Comparison of ENCODE assay signal across 15 cellular contexts in genomic region chr1:201397675-201398074, GRCh38. TPM values are rescaled to one million over a fixed set of nuclear protein-coding genes. Genes with fewer than 3 reads are reported as not detected.
A peak's percentile ranks its signal among the peaks of the same experiment; 100 is the strongest.
DNase-seq lines count a peak whose midpoint lies in the region; ATAC-seq, FAIRE-seq and TF ChIP-seq lines count a peak whose summit lies in the region.
"Had no signal": no experiment of that assay in that cellular context is flagged by ENCODE, and none has a peak within 500 bp of the region (broad histone marks: within the 10 kb centered on the region; RNA-seq: fewer than 3 reads in every experiment).

No MANE protein-coding gene starts in this region.

- H4K20me1 ChIP-seq in BLaER1 treated with 17β-estradiol and CSF1 and Interleukin-3, amounts not matched to agents 10 nM and 100 nM, result no peaks in the 10 kb centered on the region; a peak in 2 of 22 replicates
- H4K20me1 ChIP-seq in neural progenitor cell (ENCODE audit: low read depth) (no peaks in the 10 kb centered on the region), osteoblast (ENCODE audit: insufficient read depth, low read length) (no peaks in the 10 kb centered on the region)

- no peaks in the 10 kb centered on the region for H3K27me3 ChIP-seq in BLaER1 treated with 17β-estradiol and CSF1 and Interleukin-3, amounts not matched to agents 10 nM and 100 nM
- no peaks in the 10 kb centered on the region for H3K27me3 ChIP-seq in RWPE2 (ENCODE audit: insufficient read depth, poor library complexity, severe bottlenecking)
- no peaks in the 10 kb centered on the region for H3K27me3 ChIP-seq in foreskin keratinocyte
- H3K27me3 ChIP-seq in neural progenitor cell, result peaks cover 54% of the 10 kb centered on the region
- H3K27me3 ChIP-seq in osteoblast (ENCODE audit: insufficient read depth, low read length), result peaks cover 61% of the 10 kb centered on the region

- no peak overlapping the region for H2AFZ ChIP-seq in neural progenitor cell (replicated peaks)
- no peak overlapping the region for H2AFZ ChIP-seq in osteoblast (ENCODE audit: low read length)

- H3K79me2 ChIP-seq in neural progenitor cell (ENCODE audit: low read depth) (no peaks in the 10 kb centered on the region), osteoblast (ENCODE audit: insufficient read depth, low read length) (no peaks in the 10 kb centered on the region)

- no peak overlapping the region for H3K27ac ChIP-seq in BLaER1 treated with 17β-estradiol and CSF1 and Interleukin-3, amounts not matched to agents 10 nM and 100 nM
- peak overlapping the region; percentile 93 for H3K27ac ChIP-seq in RWPE2 (ENCODE audit: poor library complexity, severe bottlenecking)
- peak overlapping the region; percentile 65 for H3K27ac ChIP-seq in foreskin keratinocyte
- no peak overlapping the region for H3K27ac ChIP-seq in neural progenitor cell
- no peak overlapping the region for H3K27ac ChIP-seq in osteoblast (ENCODE audit: low read depth, low read length)

- H3K27me3 Mint-ChIP-seq in neural progenitor cell (ENCODE audit: insufficient read depth, low read depth), result peaks cover 38% of the 10 kb centered on the region

- peaks cover 3% of the 10 kb centered on the region for H3K4me1 Mint-ChIP-seq in neural progenitor cell
- H3K4me1 Mint-ChIP-seq: activated CD4-positive, alpha-beta T cell treated with anti-CD3 and anti-CD28 coated beads, Interleukin-2, amount 10 ng/mL, durations not matched to agents 7 days and 5 days; natural killer cell had no signal

- no peaks in the 10 kb centered on the region for H3K36me3 ChIP-seq in BLaER1 treated with 17β-estradiol and CSF1 and Interleukin-3, amounts not matched to agents 10 nM and 100 nM
- H3K36me3 ChIP-seq in RWPE2 (ENCODE audit: low read depth) (peaks cover 21% of the 10 kb centered on the region), neural progenitor cell (no peaks in the 10 kb centered on the region), osteoblast (ENCODE audit: insufficient read depth, low read length) (no peaks in the 10 kb centered on the region)

- H3F3A ChIP-seq in neural progenitor cell (ENCODE audit: low read depth), result no peaks in the 10 kb centered on the region

- H3K4me1 ChIP-seq in BLaER1 treated with 17β-estradiol and CSF1 and Interleukin-3, amounts not matched to agents 10 nM and 100 nM, result peaks cover 0 to 59% (median 32%) of the 10 kb centered on the region in 10 experiments; a peak in 15 of 20 replicates
- H3K4me1 ChIP-seq in RWPE2 (ENCODE audit: insufficient read depth, poor library complexity, severe bottlenecking) (peaks cover 22% of the 10 kb centered on the region), foreskin keratinocyte (peaks cover 30% of the 10 kb centered on the region), neural progenitor cell (peaks cover 9% of the 10 kb centered on the region), osteoblast (ENCODE audit: insufficient read depth, low read length) (no peaks in the 10 kb centered on the region)

- FAIRE-seq in H54 (lab: Jason Lieb, UNC), result no peak

- TF ChIP-seq POLR2A in H54 (IDR thresholded peaks at IDR 0.05; ENCODE audit: low read depth, low read length), result no peak

- peak overlapping the region; percentile 18 for H3K4me3 Mint-ChIP-seq in neural progenitor cell
- H3K4me3 Mint-ChIP-seq: activated CD4-positive, alpha-beta T cell treated with anti-CD3 and anti-CD28 coated beads, Interleukin-2, amount 10 ng/mL, durations not matched to agents 7 days and 5 days; activated T-cell treated with anti-CD3 and anti-CD28 coated beads, Interleukin-2, amount 50 U/mL, for 72 hours; natural killer cell had no signal

- no peak overlapping the region for H3K27ac Mint-ChIP-seq in neural progenitor cell
- H3K27ac Mint-ChIP-seq: activated CD4-positive, alpha-beta T cell treated with anti-CD3 and anti-CD28 coated beads, Interleukin-2, amount 10 ng/mL, durations not matched to agents 7 days and 5 days; activated T-cell treated with anti-CD3 and anti-CD28 coated beads, Interleukin-2, amount 50 U/mL, for 72 hours; natural killer cell had no signal

- no peak overlapping the region for H3K4me3 ChIP-seq in BLaER1 treated with 17β-estradiol and CSF1 and Interleukin-3, amounts not matched to agents 10 nM and 100 nM
- H3K4me3 ChIP-seq in RWPE2 (ENCODE audit: severe bottlenecking) (peak overlapping the region; percentile 72), neural progenitor cell (no peak overlapping the region), osteoblast (ENCODE audit: insufficient read depth, low read length) (no peak overlapping the region)

- TF ChIP-seq CTCF in RWPE2 (IDR thresholded peaks at IDR 0.05; ENCODE audit: poor library complexity, severe bottlenecking) (no peak), foreskin keratinocyte (conservative IDR thresholded peaks at IDR 0.05) (no peak), neural progenitor cell (IDR thresholded peaks at IDR 0.05) (no peak), osteoblast (IDR thresholded peaks at IDR 0.05; ENCODE audit: extremely low read depth, low read depth, low read length) (no peak)

- DNase-seq in RWPE2 (ENCODE audit: low spot score) (no peak), foreskin keratinocyte (peak; percentile 70 to 84), neural progenitor cell (ENCODE audit: low spot score) (no peak), osteoblast (ENCODE audit: insufficient read length, low spot score, missing footprints) (no peak), H54 (ENCODE audit: insufficient read length, low spot score) (no peak), HPDE6-E6E7 (ENCODE audit: extremely low spot score) (no peak)
- DNase-seq: activated CD4-positive, alpha-beta T cell treated with anti-CD3 and anti-CD28 coated beads, Interleukin-2, amount 10 ng/mL, durations not matched to agents 7 days and 5 days; activated T-cell treated with anti-CD3 and anti-CD28 coated beads, Interleukin-2, amount 50 U/mL, for 72 hours; amniotic stem cell; foreskin fibroblast; natural killer cell; substantia nigra had no signal

- no peak overlapping the region for H3K9ac ChIP-seq in BLaER1 treated with 17β-estradiol and CSF1 and Interleukin-3, amounts not matched to agents 10 nM and 100 nM
- no peak overlapping the region for H3K9ac ChIP-seq in neural progenitor cell

- H3K9me3 ChIP-seq in BLaER1 treated with 17β-estradiol and CSF1 and Interleukin-3, amounts not matched to agents 10 nM and 100 nM (replicated peaks in 1 of 11), result no peaks in the 10 kb centered on the region
- H3K9me3 ChIP-seq in RWPE2 (ENCODE audit: severe bottlenecking) (no peaks in the 10 kb centered on the region), neural progenitor cell (ENCODE audit: low read depth) (no peaks in the 10 kb centered on the region), osteoblast (ENCODE audit: low read depth, low read length) (no peaks in the 10 kb centered on the region)

- no peaks in the 10 kb centered on the region for H3K9me3 Mint-ChIP-seq in neural progenitor cell
- H3K9me3 Mint-ChIP-seq: activated CD4-positive, alpha-beta T cell treated with anti-CD3 and anti-CD28 coated beads, Interleukin-2, amount 10 ng/mL, durations not matched to agents 7 days and 5 days; activated T-cell treated with anti-CD3 and anti-CD28 coated beads, Interleukin-2, amount 50 U/mL, for 72 hours; natural killer cell had no signal

- H3K4me2 ChIP-seq in BLaER1 treated with 17β-estradiol and CSF1 and Interleukin-3, amounts not matched to agents 10 nM and 100 nM, result peak overlapping the region in 6 of 11 experiments; percentile 29 to 56 (median 46); a peak in 9 of 22 replicates
- H3K4me2 ChIP-seq in neural progenitor cell (no peak overlapping the region), osteoblast (ENCODE audit: insufficient read depth, low read length) (no peak overlapping the region)

- ATAC-seq in RWPE2 (ENCODE audit: low read depth), result peak; percentile 43
- ATAC-seq in foreskin keratinocyte, result peak; percentile 54
- ATAC-seq in HG02884 (IDR thresholded peaks at IDR 0.05; ENCODE audit: unreplicated experiment), result no peak
- ATAC-seq: activated T-cell treated with anti-CD3 and anti-CD28 coated beads, Interleukin-2, amount 50 U/mL, for 72 hours; natural killer cell had no signal

- no peaks in the 10 kb centered on the region for H3K36me3 Mint-ChIP-seq in neural progenitor cell
- H3K36me3 Mint-ChIP-seq: natural killer cell had no signal

RNA-seq across cellular contexts. Expression of gene LAD1, which starts 1.4 kb away (rescaled TPM):
- total RNA-seq in foreskin keratinocyte (233 and 240 TPM in 2 replicates), neural progenitor cell (ENCODE audit: low replicate concordance) (0.34 TPM in 1 of 2 replicates, not detected in the other), osteoblast (not detected in 2 replicates)
- polyA plus RNA-seq in foreskin keratinocyte, result 251 and 256 TPM in 2 replicates
- total RNA-seq: activated CD4-positive, alpha-beta T cell treated with anti-CD3 and anti-CD28 coated beads, Interleukin-2, amount 10 ng/mL, durations not matched to agents 7 days and 5 days; activated T-cell treated with anti-CD3 and anti-CD28 coated beads, Interleukin-2, amount 50 U/mL, for 72 hours; T-helper 2 cell treated with Interferon-gamma antibody and Interleukin-4, amounts not matched to agents 100 ng/mL and 5 ng/mL, for 36 hours had no signal

RNA-seq across cellular contexts. Expression of gene TNNT2, which starts 20.2 kb away (rescaled TPM):
- total RNA-seq in foreskin keratinocyte (0.11 and 0.17 TPM in 2 replicates), neural progenitor cell (ENCODE audit: low replicate concordance) (3.1 and 13.2 TPM in 2 replicates), osteoblast (not detected in 2 replicates)
- 0.20 TPM in 1 of 2 replicates, not detected in the other for polyA plus RNA-seq in foreskin keratinocyte
- total RNA-seq: activated CD4-positive, alpha-beta T cell treated with anti-CD3 and anti-CD28 coated beads, Interleukin-2, amount 10 ng/mL, durations not matched to agents 7 days and 5 days; activated T-cell treated with anti-CD3 and anti-CD28 coated beads, Interleukin-2, amount 50 U/mL, for 72 hours; natural killer cell; T-helper 2 cell treated with Interferon-gamma antibody and Interleukin-4, amounts not matched to agents 100 ng/mL and 5 ng/mL, for 36 hours had no signal

RNA-seq across cellular contexts. Expression of gene TNNI1, which starts 23.9 kb away (rescaled TPM):
- total RNA-seq in foreskin keratinocyte, result not detected in 2 replicates
- polyA plus RNA-seq in foreskin keratinocyte, result not detected in 2 replicates
- total RNA-seq in neural progenitor cell (ENCODE audit: low replicate concordance), result 0.43 and 1.3 TPM in 2 replicates
- not detected in 2 replicates for total RNA-seq in osteoblast
- total RNA-seq: activated CD4-positive, alpha-beta T cell treated with anti-CD3 and anti-CD28 coated beads, Interleukin-2, amount 10 ng/mL, durations not matched to agents 7 days and 5 days; activated T-cell treated with anti-CD3 and anti-CD28 coated beads, Interleukin-2, amount 50 U/mL, for 72 hours; T-helper 2 cell treated with Interferon-gamma antibody and Interleukin-4, amounts not matched to agents 100 ng/mL and 5 ng/mL, for 36 hours had no signal

Comparison
In these comparisons a context has a peak if more than half of its experiments do, and no peak if none do; other contexts are left out.
1. H3K27ac ChIP-seq: peak in RWPE2 (single experiment) and foreskin keratinocyte (single experiment); none in BLaER1 treated with 17β-estradiol and CSF1 and Interleukin-3, amounts not matched to agents 10 nM and 100 nM (0 of 11), neural progenitor cell (single experiment) and osteoblast (single experiment).
2. H3K4me2 ChIP-seq: peak in BLaER1 treated with 17β-estradiol and CSF1 and Interleukin-3, amounts not matched to agents 10 nM and 100 nM (6 of 11); none in neural progenitor cell (single experiment) and osteoblast (single experiment).
3. DNase-seq: peak in foreskin keratinocyte (2 of 2); none in RWPE2 (single experiment), neural progenitor cell (single experiment), osteoblast (single experiment), H54 (single experiment) and HPDE6-E6E7 (single experiment).
4. RNA of gene LAD1, which starts 1.4 kb away (total RNA-seq): 233 to 240 TPM in foreskin keratinocyte; 0.34 TPM in neural progenitor cell and not detected in osteoblast; every median in the first group is over 100 times any median in the second.